In genomic region chr20:18679020-18679419, GRCh38 we compare ENCODE assay signal across 13 cellular contexts.
A peak's percentile ranks its signal among the peaks of the same experiment; 100 is the strongest.
DNase-seq lines count a peak whose midpoint lies in the region; ATAC-seq and TF ChIP-seq lines count a peak whose summit lies in the region.
"Had no signal": no experiment of that assay in that cellular context is flagged by ENCODE, and none has a peak within 500 bp of the region (broad histone marks: within the 10 kb centered on the region; RNA-seq: fewer than 3 reads in every experiment).

No MANE protein-coding gene starts in this region.

- no peaks in the 10 kb centered on the region for H4K20me1 ChIP-seq in BLaER1 treated with 17β-estradiol and CSF1 and Interleukin-3, amounts not matched to agents 10 nM and 100 nM
- H4K20me1 ChIP-seq: BLaER1 had no signal

- H3K27me3 Mint-ChIP-seq in Caco-2 (ENCODE audit: insufficient read depth, unreplicated experiment): no peaks in the 10 kb centered on the region
- H3K27me3 Mint-ChIP-seq: activated CD8-positive, alpha-beta T cell treated with anti-CD3 and anti-CD28 coated beads for 36 hours had no signal

- peak overlapping the region in 8 of 11 experiments; percentile 2 to 28 (median 16); a peak in 6 of 22 replicates for H3K4me2 ChIP-seq in BLaER1 treated with 17β-estradiol and CSF1 and Interleukin-3, amounts not matched to agents 10 nM and 100 nM
- H3K4me2 ChIP-seq: BLaER1 had no signal

- H3K27ac ChIP-seq in BLaER1 treated with 17β-estradiol and CSF1 and Interleukin-3, amounts not matched to agents 10 nM and 100 nM: no peak overlapping the region
- H3K27ac ChIP-seq: BLaER1, cardiac muscle cell, testis had no signal

- no peak overlapping the region for H3K27ac Mint-ChIP-seq in Caco-2 (ENCODE audit: unreplicated experiment)
- H3K27ac Mint-ChIP-seq: activated CD8-positive, alpha-beta T cell treated with anti-CD3 and anti-CD28 coated beads for 36 hours had no signal

- DNase-seq in NCI-H526 treated with DMSO at 0.1 percent for 48 hours (lab: John Stamatoyannopoulos, UW) (peak; percentile 15), head of caudate nucleus (peak in 23 of 42 donors; percentile 13 to 67 (median 39)), Caco-2 (no peak), kidney tubule cell (ENCODE audit: low spot score) (no peak)
- DNase-seq: activated CD8-positive, alpha-beta T cell treated with anti-CD3 and anti-CD28 coated beads for 36 hours; spleen; testis had no signal

- H3K9me3 Mint-ChIP-seq in Caco-2 (ENCODE audit: unreplicated experiment): no peaks in the 10 kb centered on the region
- H3K9me3 Mint-ChIP-seq: activated CD8-positive, alpha-beta T cell treated with anti-CD3 and anti-CD28 coated beads for 36 hours had no signal

- H3K4me3 ChIP-seq in BLaER1 treated with 17β-estradiol and CSF1 and Interleukin-3, amounts not matched to agents 10 nM and 100 nM: no peak overlapping the region
- H3K4me3 ChIP-seq in Caco-2 (ENCODE audit: low read depth, low read length): no peak overlapping the region
- H3K4me3 ChIP-seq: BLaER1, cardiac muscle cell, spleen, testis had no signal

- ATAC-seq in HG02981 (IDR thresholded peaks at IDR 0.05; ENCODE audit: unreplicated experiment) (peak; percentile 57), HG02588 (IDR thresholded peaks at IDR 0.05; ENCODE audit: unreplicated experiment) (no peak), HG03571 (IDR thresholded peaks at IDR 0.05; ENCODE audit: unreplicated experiment) (no peak)
- ATAC-seq: activated CD8-positive, alpha-beta T cell treated with anti-CD3 and anti-CD28 coated beads for 36 hours had no signal

- CTCF ChIA-PET in Caco-2 (lab: Charles Lee): no interaction called here

- H3K36me3 ChIP-seq in BLaER1 treated with 17β-estradiol and CSF1 and Interleukin-3, amounts not matched to agents 10 nM and 100 nM: no peaks in the 10 kb centered on the region
- no peaks in the 10 kb centered on the region for H3K36me3 ChIP-seq in Caco-2 (ENCODE audit: control insufficient read depth, insufficient read depth, low read length)
- H3K36me3 ChIP-seq: BLaER1, cardiac muscle cell had no signal

- H3K4me1 ChIP-seq in BLaER1 treated with 17β-estradiol and CSF1 and Interleukin-3, amounts not matched to agents 10 nM and 100 nM: peaks cover 4 to 7% (median 7%) of the 10 kb centered on the region in 10 experiments; a peak in 12 of 20 replicates
- H3K4me1 ChIP-seq in Caco-2: no peaks in the 10 kb centered on the region

- no peaks in the 10 kb centered on the region for H3K27me3 ChIP-seq in BLaER1 treated with 17β-estradiol and CSF1 and Interleukin-3, amounts not matched to agents 10 nM and 100 nM
- H3K27me3 ChIP-seq in Caco-2 (replicated peaks; ENCODE audit: control insufficient read depth, insufficient read depth, low read length): no peaks in the 10 kb centered on the region
- H3K27me3 ChIP-seq: BLaER1, cardiac muscle cell, spleen, testis had no signal

- peaks cover 6% of the 10 kb centered on the region for H3K4me1 Mint-ChIP-seq in Caco-2 (ENCODE audit: low read depth, unreplicated experiment)

- no peaks in the 10 kb centered on the region for H3K36me3 Mint-ChIP-seq in Caco-2 (ENCODE audit: insufficient read depth, unreplicated experiment)

- no peak overlapping the region for H3K9ac ChIP-seq in BLaER1 treated with 17β-estradiol and CSF1 and Interleukin-3, amounts not matched to agents 10 nM and 100 nM
- H3K9ac ChIP-seq: BLaER1 had no signal

- H3K4me3 Mint-ChIP-seq in Caco-2 (ENCODE audit: unreplicated experiment): no peak overlapping the region
- H3K4me3 Mint-ChIP-seq: activated CD8-positive, alpha-beta T cell treated with anti-CD3 and anti-CD28 coated beads for 36 hours had no signal

- intact Hi-C loops in head of caudate nucleus (cut with DNase I): no loop called here
- intact Hi-C loops in Caco-2 (cut with micrococcal nuclease; ENCODE audit: unreplicated experiment): no loop called here

- POLR2A ChIA-PET in Caco-2 (lab: Charles Lee): no interaction called here

- no TSS peak for BruUV-seq in Caco-2 (replicated peaks; lab: Mats Ljungman, UMichigan)

- no peak for TF ChIP-seq CTCF in Caco-2 (IDR thresholded peaks at IDR 0.05; ENCODE audit: insufficient read depth in 1 of 2, low read depth in 1 of 2, low read length in 1 of 2, severe bottlenecking in 1 of 2, unreplicated experiment in 1 of 2)

- H3K9me3 ChIP-seq in BLaER1 treated with 17β-estradiol and CSF1 and Interleukin-3, amounts not matched to agents 10 nM and 100 nM (replicated peaks in 1 of 11): no peaks in the 10 kb centered on the region
- H3K9me3 ChIP-seq in Caco-2: no peaks in the 10 kb centered on the region
- H3K9me3 ChIP-seq: BLaER1, spleen, testis had no signal

Comparison
In these comparisons a context has a peak if more than half of its experiments do, and no peak if none do; other contexts are left out.
1. DNase-seq: peak in NCI-H526 treated with DMSO at 0.1 percent for 48 hours (single experiment) and head of caudate nucleus (23 of 42); none in Caco-2 (0 of 2) and kidney tubule cell (single experiment).